In genomic region chr11:74691755-74692154, GRCh38 we compare ENCODE assay signal across 13 cellular contexts. TPM values are rescaled to one million over a fixed set of nuclear protein-coding genes. Genes with fewer than 3 reads are reported as not detected.
DNase-seq lines count a peak whose midpoint lies in the region.
"Had no signal": no experiment of that assay in that cellular context is flagged by ENCODE, and none has a peak within 500 bp of the region (broad histone marks: within the 10 kb centered on the region; RNA-seq: fewer than 3 reads in every experiment).

No MANE protein-coding gene starts in this region.

- POLR2A ChIA-PET in CD4-positive, alpha-beta memory T cell (lab: Charles Lee; ENCODE audit: partially characterized antibody), result no interaction called here

- peaks cover 0 to 65% (median 21%) of the 10 kb centered on the region in 10 experiments; a peak in 13 of 20 replicates for H3K4me1 ChIP-seq in BLaER1 treated with 17β-estradiol and CSF1 and Interleukin-3, amounts not matched to agents 10 nM and 100 nM
- no peaks in the 10 kb centered on the region for H3K4me1 ChIP-seq in CD4-positive, alpha-beta memory T cell (ENCODE audit: insufficient read depth, low read length)
- H3K4me1 ChIP-seq: HAP-1 had no signal

- no peaks in the 10 kb centered on the region for H3K27me3 ChIP-seq in BLaER1 treated with 17β-estradiol and CSF1 and Interleukin-3, amounts not matched to agents 10 nM and 100 nM
- no peaks in the 10 kb centered on the region for H3K27me3 ChIP-seq in CD4-positive, alpha-beta memory T cell (ENCODE audit: insufficient read depth, low read length)

- H3K4me1 Mint-ChIP-seq in CD4-positive, alpha-beta memory T cell, result peaks cover 0 to 2% (median 0%) of the 10 kb centered on the region in 4 donors

- H3K36me3 Mint-ChIP-seq in CD4-positive, alpha-beta memory T cell, result no peaks in the 10 kb centered on the region

- no peaks in the 10 kb centered on the region for H4K20me1 ChIP-seq in BLaER1 treated with 17β-estradiol and CSF1 and Interleukin-3, amounts not matched to agents 10 nM and 100 nM

- no peak overlapping the region for H3K4me3 ChIP-seq in BLaER1 treated with 17β-estradiol and CSF1 and Interleukin-3, amounts not matched to agents 10 nM and 100 nM
- no peak overlapping the region for H3K4me3 ChIP-seq in CD4-positive, alpha-beta memory T cell (ENCODE audit: low read length in 2 of 2)
- H3K4me3 ChIP-seq: HAP-1 had no signal

- peak overlapping the region in 3 of 11 experiments; percentile 19 to 50 (median 50); a peak in 5 of 22 replicates for H3K27ac ChIP-seq in BLaER1 treated with 17β-estradiol and CSF1 and Interleukin-3, amounts not matched to agents 10 nM and 100 nM
- no peak overlapping the region for H3K27ac ChIP-seq in CD4-positive, alpha-beta memory T cell (ENCODE audit: low read depth, low read length)
- H3K27ac ChIP-seq: HL-60 had no signal

- no peak overlapping the region for H3K27ac Mint-ChIP-seq in CD4-positive, alpha-beta memory T cell

- DNase-seq in ELR (ENCODE audit: low read depth) (peak; percentile 24), M059J (ENCODE audit: low read depth) (peak; percentile 58), kidney tubule cell (ENCODE audit: low spot score) (peak; percentile 12), NCI-H524 treated with DMSO at 0.1 percent for 48 hours (lab: John Stamatoyannopoulos, UW) (no peak), amniotic stem cell (lab: John Stamatoyannopoulos, UW) (no peak)
- no peak for DNase-seq in CD4-positive, alpha-beta memory T cell
- DNase-seq: DMS 273 treated with DMSO at 0.1 percent for 48 hours, GOT3, KG1 had no signal

- no peak overlapping the region for H3K4me3 Mint-ChIP-seq in CD4-positive, alpha-beta memory T cell

- peaks cover 0 to 6% (median 0%) of the 10 kb centered on the region in 11 experiments; a peak in 2 of 22 replicates for H3K9me3 ChIP-seq in BLaER1 treated with 17β-estradiol and CSF1 and Interleukin-3, amounts not matched to agents 10 nM and 100 nM (replicated peaks in 1 of 11)
- no peaks in the 10 kb centered on the region for H3K9me3 ChIP-seq in CD4-positive, alpha-beta memory T cell (ENCODE audit: control insufficient read depth in 1 of 2, low read length in 2 of 2)
- H3K9me3 ChIP-seq: HAP-1 had no signal

- H3K4me2 ChIP-seq in BLaER1 treated with 17β-estradiol and CSF1 and Interleukin-3, amounts not matched to agents 10 nM and 100 nM, result peak overlapping the region in 6 of 11 experiments; percentile 30 to 76 (median 64); a peak in 11 of 22 replicates

- CTCF ChIA-PET in CD4-positive, alpha-beta memory T cell (lab: Charles Lee; ENCODE audit: partially characterized antibody), result no interaction called here

- peaks cover 0 to 7% of the 10 kb centered on the region in 2 donors for H3K27me3 Mint-ChIP-seq in CD4-positive, alpha-beta memory T cell

- no peaks in the 10 kb centered on the region for H3K36me3 ChIP-seq in BLaER1 treated with 17β-estradiol and CSF1 and Interleukin-3, amounts not matched to agents 10 nM and 100 nM
- no peaks in the 10 kb centered on the region for H3K36me3 ChIP-seq in CD4-positive, alpha-beta memory T cell (ENCODE audit: insufficient read depth, low read length)
- H3K36me3 ChIP-seq: HAP-1 had no signal

- intact Hi-C loops in CD4-positive, alpha-beta memory T cell (cut with micrococcal nuclease), result no loop called here

- H3K9me3 Mint-ChIP-seq in CD4-positive, alpha-beta memory T cell, result no peaks in the 10 kb centered on the region

- no peak overlapping the region for H3K9ac ChIP-seq in BLaER1 treated with 17β-estradiol and CSF1 and Interleukin-3, amounts not matched to agents 10 nM and 100 nM

RNA-seq across cellular contexts. Expression of gene CHRDL2, which starts 39.5 kb away (rescaled TPM):
- total RNA-seq in M059J (2014; rRNA removed; shearing (Covaris generic)), result not detected in 2 replicates
- not detected for total RNA-seq in CD4-positive, alpha-beta memory T cell
- not detected for polyA plus RNA-seq in CD4-positive, alpha-beta memory T cell
- total RNA-seq: Daoy had no signal

RNA-seq across cellular contexts. Expression of gene RNF169, which starts 56.9 kb away (rescaled TPM):
- total RNA-seq in M059J (2014; rRNA removed; shearing (Covaris generic)), result 12.9 and 16.9 TPM in 2 replicates
- total RNA-seq in CD4-positive, alpha-beta memory T cell, result 10 to 100 TPM; 24.6 to 25.0 TPM
- polyA plus RNA-seq in CD4-positive, alpha-beta memory T cell, result 1 to 10 TPM in 1 of 2 donors, under 1 TPM in 1; 0.13 to 1.8 TPM

Comparison
In these comparisons a context has a peak if more than half of its experiments do, and no peak if none do; other contexts are left out.
1. DNase-seq: peak in ELR (single experiment), M059J (single experiment) and kidney tubule cell (single experiment); none in NCI-H524 treated with DMSO at 0.1 percent for 48 hours (single experiment), amniotic stem cell (single experiment) and CD4-positive, alpha-beta memory T cell (0 of 5).